ENCODE assay signal across 25 cellular contexts in genomic region chr10:1290071-1290471, GRCh38.
DNase-seq lines count a peak whose midpoint lies in the region; ATAC-seq, FAIRE-seq and TF ChIP-seq lines count a peak whose summit lies in the region.
"Had no signal": no experiment of that assay in that cellular context is flagged by ENCODE, and none has a peak within 500 bp of the region (broad histone marks: within the 10 kb centered on the region; RNA-seq: fewer than 3 reads in every experiment).

No MANE protein-coding gene starts in this region.

- DNase-seq in H54 (ENCODE audit: insufficient read length, low spot score) (peak; percentile 20), RWPE2 (ENCODE audit: low spot score) (no peak), islet precursor cell (peak; percentile 80), suprapubic skin (ENCODE audit: low spot score in 2 of 2) (peak in 1 of 2 donors; percentile 55), T-helper 1 cell (no peak)
- DNase-seq: activated CD4-positive, alpha-beta memory T cell treated with anti-CD3 and anti-CD28 coated beads for 36 hours; activated gamma-delta T cell treated with Interleukin-2 at 50 U/mL for 16 hours; CD8-positive, alpha-beta memory T cell; foreskin fibroblast; naive B cell; NCI-H1436; OCI-M1; ovary; SJCRH30; stimulated activated naive B cell treated with anti-CD40 and anti-IgM and Interleukin-4, amounts not matched to agents 10 μg/mL and 1 μg/mL and 100 μg/mL, for 72 hours; T-helper 2 cell; WERI-Rb-1 had no signal

- TF ChIP-seq CTCF in RWPE2 (IDR thresholded peaks at IDR 0.05; ENCODE audit: poor library complexity, severe bottlenecking) (no peak), suprapubic skin (IDR thresholded peaks at IDR 0.05) (no peak)

- H3K27ac ChIP-seq in RWPE2 (ENCODE audit: poor library complexity, severe bottlenecking) (peak overlapping the region; percentile 66), suprapubic skin (peak overlapping the region; percentile 45)
- H3K27ac ChIP-seq: adrenal gland, cardiac muscle cell, hepatocyte, ovary, SJCRH30, WERI-Rb-1 had no signal

- H3K36me3 ChIP-seq in RWPE2 (ENCODE audit: low read depth) (no peaks in the 10 kb centered on the region), suprapubic skin (no peaks in the 10 kb centered on the region)
- H3K36me3 ChIP-seq: adrenal gland, cardiac muscle cell, HAP-1, ovary, SJCRH30, WERI-Rb-1 had no signal

- TF ChIP-seq POLR2A in H54 (IDR thresholded peaks at IDR 0.05; ENCODE audit: low read depth, low read length): no peak
- TF ChIP-seq POLR2A in suprapubic skin (IDR thresholded peaks at IDR 0.05): no peak

- ATAC-seq in RWPE2 (ENCODE audit: low read depth) (peak; percentile 93), GM21528 (IDR thresholded peaks at IDR 0.05; ENCODE audit: low FRiP score, unreplicated experiment) (no peak), GM18861 (IDR thresholded peaks at IDR 0.05; ENCODE audit: unreplicated experiment) (no peak)
- ATAC-seq: sciatic nerve; stimulated activated naive B cell treated with anti-CD40 and anti-IgM and Interleukin-4, amounts not matched to agents 10 μg/mL and 1 μg/mL and 100 μg/mL, for 72 hours had no signal

- H3K4me3 ChIP-seq in RWPE2 (ENCODE audit: severe bottlenecking) (no peak overlapping the region), suprapubic skin (no peak overlapping the region)
- H3K4me3 ChIP-seq: adrenal gland, cardiac muscle cell, HAP-1, hepatocyte, ovary, SJCRH30 had no signal

- no peak for TF ChIP-seq EP300 in suprapubic skin (IDR thresholded peaks at IDR 0.05)

- H3K4me1 ChIP-seq in RWPE2 (ENCODE audit: insufficient read depth, poor library complexity, severe bottlenecking) (peaks cover 15% of the 10 kb centered on the region), suprapubic skin (peaks cover 21% of the 10 kb centered on the region)
- H3K4me1 ChIP-seq: adrenal gland, SJCRH30 had no signal

- FAIRE-seq in H54 (lab: Jason Lieb, UNC): no peak
- FAIRE-seq: endothelial cell of umbilical vein had no signal

- H3K27me3 ChIP-seq in RWPE2 (ENCODE audit: insufficient read depth, poor library complexity, severe bottlenecking) (no peaks in the 10 kb centered on the region), suprapubic skin (no peaks in the 10 kb centered on the region)
- H3K27me3 ChIP-seq: adrenal gland, cardiac muscle cell, ovary, SJCRH30 had no signal

- WGBS in suprapubic skin: 63% methylated on average over 6 of the region's 8 CpGs

- H3K9me3 ChIP-seq in RWPE2 (ENCODE audit: severe bottlenecking) (no peaks in the 10 kb centered on the region), suprapubic skin (no peaks in the 10 kb centered on the region)
- H3K9me3 ChIP-seq: adrenal gland, HAP-1, ovary, SJCRH30 had no signal

Comparison
In these comparisons a context has a peak if more than half of its experiments do, and no peak if none do; other contexts are left out.
1. DNase-seq: peak in H54 (single experiment) and islet precursor cell (single experiment); none in RWPE2 (single experiment) and T-helper 1 cell (0 of 5).